1 cellular context compared by ENCODE assay signal in the genomic region with DNA sequence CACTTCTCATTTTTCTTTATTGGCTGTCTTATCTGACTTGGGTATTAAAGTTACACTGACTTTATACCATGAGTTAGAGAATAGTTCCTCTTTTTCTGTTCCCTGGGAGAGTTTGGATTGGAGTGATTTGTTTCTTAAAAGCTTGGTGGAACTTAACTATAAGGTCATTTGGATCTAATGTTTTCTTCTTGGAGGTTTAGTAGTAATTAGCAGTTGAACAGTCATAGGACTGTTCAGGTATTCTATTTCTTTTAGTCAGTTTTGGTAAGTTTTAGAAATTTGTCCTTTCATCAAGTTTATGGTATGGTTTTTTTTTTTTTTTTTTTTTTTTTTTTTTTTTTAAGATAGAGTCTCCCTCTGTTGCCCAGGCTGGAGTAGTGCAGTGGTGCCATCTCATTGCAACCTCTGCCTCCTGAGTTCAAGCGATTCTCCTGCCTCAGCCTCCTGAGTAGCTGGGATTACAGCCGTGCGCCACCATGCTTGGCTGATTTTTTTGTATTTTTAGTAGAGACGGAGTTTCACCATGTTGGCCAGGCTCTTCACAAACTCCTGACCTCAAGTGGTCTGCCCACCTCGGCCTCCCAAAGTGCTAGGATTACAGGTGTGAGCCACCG.
TF ChIP-seq lines count a peak whose summit lies in the region.

No MANE protein-coding gene starts in this region.

TF ChIP-seq in liver, 16 proteins besides CTCF, POLR2A, EP300 and RAD21 (continued from another document):
- TF ChIP-seq, protein P1, sequence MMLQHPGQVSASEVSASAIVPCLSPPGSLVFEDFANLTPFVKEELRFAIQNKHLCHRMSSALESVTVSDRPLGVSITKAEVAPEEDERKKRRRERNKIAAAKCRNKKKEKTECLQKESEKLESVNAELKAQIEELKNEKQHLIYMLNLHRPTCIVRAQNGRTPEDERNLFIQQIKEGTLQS (IDR thresholded peaks at IDR 0.05), result no peak
